Comparison of ENCODE assay signal across 1 cellular context in the genomic region with DNA sequence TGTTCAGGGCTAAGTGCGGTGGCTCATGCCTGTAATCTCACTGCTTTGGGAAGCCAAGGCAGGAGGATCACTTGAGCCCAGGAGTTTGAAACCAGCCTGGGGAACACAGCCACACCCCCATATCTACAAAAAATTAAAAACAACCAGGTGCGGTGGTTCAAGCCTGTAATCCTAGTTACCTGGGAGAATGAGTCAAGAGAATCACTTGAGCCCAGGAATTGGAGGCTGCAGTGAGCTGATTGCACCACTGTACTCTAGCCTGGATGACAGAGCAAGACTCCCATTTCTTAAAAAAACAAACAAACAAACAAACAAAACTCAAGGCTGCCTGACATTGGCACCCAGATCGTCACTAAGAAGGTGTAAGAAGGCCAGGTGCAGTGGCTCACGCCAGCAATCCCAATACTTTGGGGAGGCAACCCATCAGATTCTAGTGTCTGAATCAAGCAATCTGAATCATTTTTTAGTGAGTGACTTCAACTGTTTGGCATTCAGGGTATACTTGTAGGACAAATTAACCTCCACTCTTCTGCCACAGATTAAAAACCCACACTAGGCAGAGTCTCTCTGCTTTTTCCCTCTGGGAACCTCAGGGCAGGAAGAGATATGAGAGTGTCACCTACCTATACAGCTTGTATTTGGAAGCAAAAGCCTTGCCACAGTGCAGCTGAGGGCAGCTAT.
TF ChIP-seq lines count a peak whose summit lies in the region.

No MANE protein-coding gene starts in this region.

TF ChIP-seq in IMR-90, 13 proteins besides CTCF, POLR2A, EP300 and RAD21:
- no peak for TF ChIP-seq CEBPB (IDR thresholded peaks at IDR 0.05; ENCODE audit: low read depth, low read length)
- no peak for TF ChIP-seq SMC3 (IDR thresholded peaks at IDR 0.05; ENCODE audit: low read depth, low read length)
- TF ChIP-seq NFE2L2 (IDR thresholded peaks at IDR 0.05; ENCODE audit: low read depth, low read length): no peak
- TF ChIP-seq, protein P1, sequence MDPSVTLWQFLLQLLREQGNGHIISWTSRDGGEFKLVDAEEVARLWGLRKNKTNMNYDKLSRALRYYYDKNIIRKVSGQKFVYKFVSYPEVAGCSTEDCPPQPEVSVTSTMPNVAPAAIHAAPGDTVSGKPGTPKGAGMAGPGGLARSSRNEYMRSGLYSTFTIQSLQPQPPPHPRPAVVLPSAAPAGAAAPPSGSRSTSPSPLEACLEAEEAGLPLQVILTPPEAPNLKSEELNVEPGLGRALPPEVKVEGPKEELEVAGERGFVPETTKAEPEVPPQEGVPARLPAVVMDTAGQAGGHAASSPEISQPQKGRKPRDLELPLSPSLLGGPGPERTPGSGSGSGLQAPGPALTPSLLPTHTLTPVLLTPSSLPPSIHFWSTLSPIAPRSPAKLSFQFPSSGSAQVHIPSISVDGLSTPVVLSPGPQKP (IDR thresholded peaks at IDR 0.05; ENCODE audit: borderline replicate concordance, low read depth, low read length): no peak
- no peak for TF ChIP-seq RFX5 (IDR thresholded peaks at IDR 0.05; ENCODE audit: low read depth, low read length)
- no peak for TF ChIP-seq FOS (IDR thresholded peaks at IDR 0.05; ENCODE audit: low read depth, low read length)
- TF ChIP-seq MAFK (IDR thresholded peaks at IDR 0.05; ENCODE audit: low read depth, low read length): no peak
- TF ChIP-seq MAZ (IDR thresholded peaks at IDR 0.05; ENCODE audit: borderline replicate concordance, low read depth, low read length): no peak
